Comparison of ENCODE assay signal across 1 cellular context in the genomic region with DNA sequence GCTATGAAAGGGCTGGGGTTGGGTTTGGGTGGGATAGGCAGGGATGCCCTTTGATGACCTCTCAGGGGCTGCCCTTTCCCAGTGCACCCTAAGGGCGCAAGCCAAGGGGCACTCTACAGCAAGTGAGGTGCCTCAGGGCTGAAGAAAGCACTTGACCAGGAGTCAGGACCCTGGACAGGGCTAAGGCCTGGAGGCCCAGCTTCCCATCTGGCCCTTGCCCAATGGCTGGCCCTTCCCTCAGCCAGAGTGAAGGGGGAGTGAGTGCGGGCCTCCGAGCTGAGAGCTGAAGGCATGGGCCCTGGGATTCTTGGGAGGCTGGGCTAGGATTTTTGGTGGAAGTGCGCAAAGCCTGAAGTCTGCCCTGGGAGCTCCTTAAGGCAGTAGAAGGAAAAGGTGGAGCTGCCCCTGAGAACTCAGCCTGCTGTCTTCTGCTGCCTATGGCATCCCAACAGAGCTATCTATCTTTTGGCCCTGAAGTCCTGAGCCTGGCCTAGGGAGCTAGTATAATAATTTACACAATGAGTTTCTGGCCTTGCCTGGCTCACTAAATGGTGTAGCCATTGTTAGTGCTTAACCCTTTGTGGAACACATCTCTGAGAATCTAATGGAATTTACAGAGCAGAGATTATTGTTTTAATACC.
TF ChIP-seq lines count a peak whose summit lies in the region.

No MANE protein-coding gene starts in this region.

TF ChIP-seq in WTC11, 78 proteins besides CTCF, POLR2A, EP300 and RAD21 (continued from another document and continues in another):
- TF ChIP-seq, protein P1, sequence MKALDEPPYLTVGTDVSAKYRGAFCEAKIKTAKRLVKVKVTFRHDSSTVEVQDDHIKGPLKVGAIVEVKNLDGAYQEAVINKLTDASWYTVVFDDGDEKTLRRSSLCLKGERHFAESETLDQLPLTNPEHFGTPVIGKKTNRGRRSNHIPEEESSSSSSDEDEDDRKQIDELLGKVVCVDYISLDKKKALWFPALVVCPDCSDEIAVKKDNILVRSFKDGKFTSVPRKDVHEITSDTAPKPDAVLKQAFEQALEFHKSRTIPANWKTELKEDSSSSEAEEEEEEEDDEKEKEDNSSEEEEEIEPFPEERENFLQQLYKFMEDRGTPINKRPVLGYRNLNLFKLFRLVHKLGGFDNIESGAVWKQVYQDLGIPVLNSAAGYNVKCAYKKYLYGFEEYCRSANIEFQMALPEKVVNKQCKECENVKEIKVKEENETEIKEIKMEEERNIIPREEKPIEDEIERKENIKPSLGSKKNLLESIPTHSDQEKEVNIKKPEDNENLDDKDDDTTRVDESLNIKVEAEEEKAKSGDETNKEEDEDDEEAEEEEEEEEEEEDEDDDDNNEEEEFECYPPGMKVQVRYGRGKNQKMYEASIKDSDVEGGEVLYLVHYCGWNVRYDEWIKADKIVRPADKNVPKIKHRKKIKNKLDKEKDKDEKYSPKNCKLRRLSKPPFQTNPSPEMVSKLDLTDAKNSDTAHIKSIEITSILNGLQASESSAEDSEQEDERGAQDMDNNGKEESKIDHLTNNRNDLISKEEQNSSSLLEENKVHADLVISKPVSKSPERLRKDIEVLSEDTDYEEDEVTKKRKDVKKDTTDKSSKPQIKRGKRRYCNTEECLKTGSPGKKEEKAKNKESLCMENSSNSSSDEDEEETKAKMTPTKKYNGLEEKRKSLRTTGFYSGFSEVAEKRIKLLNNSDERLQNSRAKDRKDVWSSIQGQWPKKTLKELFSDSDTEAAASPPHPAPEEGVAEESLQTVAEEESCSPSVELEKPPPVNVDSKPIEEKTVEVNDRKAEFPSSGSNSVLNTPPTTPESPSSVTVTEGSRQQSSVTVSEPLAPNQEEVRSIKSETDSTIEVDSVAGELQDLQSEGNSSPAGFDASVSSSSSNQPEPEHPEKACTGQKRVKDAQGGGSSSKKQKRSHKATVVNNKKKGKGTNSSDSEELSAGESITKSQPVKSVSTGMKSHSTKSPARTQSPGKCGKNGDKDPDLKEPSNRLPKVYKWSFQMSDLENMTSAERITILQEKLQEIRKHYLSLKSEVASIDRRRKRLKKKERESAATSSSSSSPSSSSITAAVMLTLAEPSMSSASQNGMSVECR (CRISPR knock-in tag; IDR thresholded peaks at IDR 0.05; ENCODE audit: borderline replicate concordance) = peak; percentile 83
- TF ChIP-seq, protein P2, sequence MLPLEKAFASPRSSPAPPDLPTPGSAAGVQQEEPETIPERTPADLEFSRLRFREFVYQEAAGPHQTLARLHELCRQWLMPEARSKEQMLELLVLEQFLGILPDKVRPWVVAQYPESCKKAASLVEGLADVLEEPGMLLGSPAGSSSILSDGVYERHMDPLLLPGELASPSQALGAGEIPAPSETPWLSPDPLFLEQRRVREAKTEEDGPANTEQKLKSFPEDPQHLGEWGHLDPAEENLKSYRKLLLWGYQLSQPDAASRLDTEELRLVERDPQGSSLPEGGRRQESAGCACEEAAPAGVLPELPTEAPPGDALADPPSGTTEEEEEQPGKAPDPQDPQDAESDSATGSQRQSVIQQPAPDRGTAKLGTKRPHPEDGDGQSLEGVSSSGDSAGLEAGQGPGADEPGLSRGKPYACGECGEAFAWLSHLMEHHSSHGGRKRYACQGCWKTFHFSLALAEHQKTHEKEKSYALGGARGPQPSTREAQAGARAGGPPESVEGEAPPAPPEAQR (CRISPR knock-in tag; IDR thresholded peaks at IDR 0.05) = no peak
- TF ChIP-seq, protein P3, sequence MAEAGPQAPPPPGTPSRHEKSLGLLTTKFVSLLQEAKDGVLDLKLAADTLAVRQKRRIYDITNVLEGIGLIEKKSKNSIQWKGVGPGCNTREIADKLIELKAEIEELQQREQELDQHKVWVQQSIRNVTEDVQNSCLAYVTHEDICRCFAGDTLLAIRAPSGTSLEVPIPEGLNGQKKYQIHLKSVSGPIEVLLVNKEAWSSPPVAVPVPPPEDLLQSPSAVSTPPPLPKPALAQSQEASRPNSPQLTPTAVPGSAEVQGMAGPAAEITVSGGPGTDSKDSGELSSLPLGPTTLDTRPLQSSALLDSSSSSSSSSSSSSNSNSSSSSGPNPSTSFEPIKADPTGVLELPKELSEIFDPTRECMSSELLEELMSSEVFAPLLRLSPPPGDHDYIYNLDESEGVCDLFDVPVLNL (CRISPR knock-in tag; IDR thresholded peaks at IDR 0.05; ENCODE audit: borderline replicate concordance, low read depth) = no peak
- TF ChIP-seq HMGA2 (CRISPR knock-in tag; IDR thresholded peaks at IDR 0.05) (no peak), CBFB (CRISPR knock-in tag; IDR thresholded peaks at IDR 0.05; ENCODE audit: low read depth) (0 out of 2 replicates have a peak, but pooled peaks have one; percentile 48), ZNF121 (CRISPR knock-in tag; IDR thresholded peaks at IDR 0.05) (no peak), TEAD4 (CRISPR knock-in tag; IDR thresholded peaks at IDR 0.05) (peak; percentile 83; the same call in 1 of the 2 replicates), GABPB1 (CRISPR knock-in tag; IDR thresholded peaks at IDR 0.05) (no peak), GTF2I (CRISPR knock-in tag; conservative IDR thresholded peaks at IDR 0.05) (no peak), FOXK1 (CRISPR knock-in tag; IDR thresholded peaks at IDR 0.05) (peak; percentile 68; the same call in 1 of the 2 replicates), EMX1 (CRISPR knock-in tag; IDR thresholded peaks at IDR 0.05) (no peak), SOX15 (CRISPR knock-in tag; IDR thresholded peaks at IDR 0.05) (no peak), GRHL2 (CRISPR knock-in tag; IDR thresholded peaks at IDR 0.05; ENCODE audit: insufficient replicate concordance, severe bottlenecking) (no peak), FOXJ3 (CRISPR knock-in tag; IDR thresholded peaks at IDR 0.05; ENCODE audit: borderline replicate concordance) (no peak), ESRRA (CRISPR knock-in tag; IDR thresholded peaks at IDR 0.05; ENCODE audit: borderline replicate concordance) (no peak)
- TF ChIP-seq, protein P4, sequence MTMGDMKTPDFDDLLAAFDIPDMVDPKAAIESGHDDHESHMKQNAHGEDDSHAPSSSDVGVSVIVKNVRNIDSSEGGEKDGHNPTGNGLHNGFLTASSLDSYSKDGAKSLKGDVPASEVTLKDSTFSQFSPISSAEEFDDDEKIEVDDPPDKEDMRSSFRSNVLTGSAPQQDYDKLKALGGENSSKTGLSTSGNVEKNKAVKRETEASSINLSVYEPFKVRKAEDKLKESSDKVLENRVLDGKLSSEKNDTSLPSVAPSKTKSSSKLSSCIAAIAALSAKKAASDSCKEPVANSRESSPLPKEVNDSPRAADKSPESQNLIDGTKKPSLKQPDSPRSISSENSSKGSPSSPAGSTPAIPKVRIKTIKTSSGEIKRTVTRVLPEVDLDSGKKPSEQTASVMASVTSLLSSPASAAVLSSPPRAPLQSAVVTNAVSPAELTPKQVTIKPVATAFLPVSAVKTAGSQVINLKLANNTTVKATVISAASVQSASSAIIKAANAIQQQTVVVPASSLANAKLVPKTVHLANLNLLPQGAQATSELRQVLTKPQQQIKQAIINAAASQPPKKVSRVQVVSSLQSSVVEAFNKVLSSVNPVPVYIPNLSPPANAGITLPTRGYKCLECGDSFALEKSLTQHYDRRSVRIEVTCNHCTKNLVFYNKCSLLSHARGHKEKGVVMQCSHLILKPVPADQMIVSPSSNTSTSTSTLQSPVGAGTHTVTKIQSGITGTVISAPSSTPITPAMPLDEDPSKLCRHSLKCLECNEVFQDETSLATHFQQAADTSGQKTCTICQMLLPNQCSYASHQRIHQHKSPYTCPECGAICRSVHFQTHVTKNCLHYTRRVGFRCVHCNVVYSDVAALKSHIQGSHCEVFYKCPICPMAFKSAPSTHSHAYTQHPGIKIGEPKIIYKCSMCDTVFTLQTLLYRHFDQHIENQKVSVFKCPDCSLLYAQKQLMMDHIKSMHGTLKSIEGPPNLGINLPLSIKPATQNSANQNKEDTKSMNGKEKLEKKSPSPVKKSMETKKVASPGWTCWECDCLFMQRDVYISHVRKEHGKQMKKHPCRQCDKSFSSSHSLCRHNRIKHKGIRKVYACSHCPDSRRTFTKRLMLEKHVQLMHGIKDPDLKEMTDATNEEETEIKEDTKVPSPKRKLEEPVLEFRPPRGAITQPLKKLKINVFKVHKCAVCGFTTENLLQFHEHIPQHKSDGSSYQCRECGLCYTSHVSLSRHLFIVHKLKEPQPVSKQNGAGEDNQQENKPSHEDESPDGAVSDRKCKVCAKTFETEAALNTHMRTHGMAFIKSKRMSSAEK (CRISPR knock-in tag; IDR thresholded peaks at IDR 0.05; ENCODE audit: borderline replicate concordance) = no peak
- TF ChIP-seq, protein P5, sequence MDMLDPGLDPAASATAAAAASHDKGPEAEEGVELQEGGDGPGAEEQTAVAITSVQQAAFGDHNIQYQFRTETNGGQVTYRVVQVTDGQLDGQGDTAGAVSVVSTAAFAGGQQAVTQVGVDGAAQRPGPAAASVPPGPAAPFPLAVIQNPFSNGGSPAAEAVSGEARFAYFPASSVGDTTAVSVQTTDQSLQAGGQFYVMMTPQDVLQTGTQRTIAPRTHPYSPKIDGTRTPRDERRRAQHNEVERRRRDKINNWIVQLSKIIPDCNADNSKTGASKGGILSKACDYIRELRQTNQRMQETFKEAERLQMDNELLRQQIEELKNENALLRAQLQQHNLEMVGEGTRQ (CRISPR knock-in tag; IDR thresholded peaks at IDR 0.05) = no peak
- TF ChIP-seq, protein P6, sequence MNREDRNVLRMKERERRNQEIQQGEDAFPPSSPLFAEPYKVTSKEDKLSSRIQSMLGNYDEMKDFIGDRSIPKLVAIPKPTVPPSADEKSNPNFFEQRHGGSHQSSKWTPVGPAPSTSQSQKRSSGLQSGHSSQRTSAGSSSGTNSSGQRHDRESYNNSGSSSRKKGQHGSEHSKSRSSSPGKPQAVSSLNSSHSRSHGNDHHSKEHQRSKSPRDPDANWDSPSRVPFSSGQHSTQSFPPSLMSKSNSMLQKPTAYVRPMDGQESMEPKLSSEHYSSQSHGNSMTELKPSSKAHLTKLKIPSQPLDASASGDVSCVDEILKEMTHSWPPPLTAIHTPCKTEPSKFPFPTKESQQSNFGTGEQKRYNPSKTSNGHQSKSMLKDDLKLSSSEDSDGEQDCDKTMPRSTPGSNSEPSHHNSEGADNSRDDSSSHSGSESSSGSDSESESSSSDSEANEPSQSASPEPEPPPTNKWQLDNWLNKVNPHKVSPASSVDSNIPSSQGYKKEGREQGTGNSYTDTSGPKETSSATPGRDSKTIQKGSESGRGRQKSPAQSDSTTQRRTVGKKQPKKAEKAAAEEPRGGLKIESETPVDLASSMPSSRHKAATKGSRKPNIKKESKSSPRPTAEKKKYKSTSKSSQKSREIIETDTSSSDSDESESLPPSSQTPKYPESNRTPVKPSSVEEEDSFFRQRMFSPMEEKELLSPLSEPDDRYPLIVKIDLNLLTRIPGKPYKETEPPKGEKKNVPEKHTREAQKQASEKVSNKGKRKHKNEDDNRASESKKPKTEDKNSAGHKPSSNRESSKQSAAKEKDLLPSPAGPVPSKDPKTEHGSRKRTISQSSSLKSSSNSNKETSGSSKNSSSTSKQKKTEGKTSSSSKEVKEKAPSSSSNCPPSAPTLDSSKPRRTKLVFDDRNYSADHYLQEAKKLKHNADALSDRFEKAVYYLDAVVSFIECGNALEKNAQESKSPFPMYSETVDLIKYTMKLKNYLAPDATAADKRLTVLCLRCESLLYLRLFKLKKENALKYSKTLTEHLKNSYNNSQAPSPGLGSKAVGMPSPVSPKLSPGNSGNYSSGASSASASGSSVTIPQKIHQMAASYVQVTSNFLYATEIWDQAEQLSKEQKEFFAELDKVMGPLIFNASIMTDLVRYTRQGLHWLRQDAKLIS (CRISPR knock-in tag; IDR thresholded peaks at IDR 0.05; ENCODE audit: borderline replicate concordance) = peak; percentile 71
- TF ChIP-seq, protein P7, sequence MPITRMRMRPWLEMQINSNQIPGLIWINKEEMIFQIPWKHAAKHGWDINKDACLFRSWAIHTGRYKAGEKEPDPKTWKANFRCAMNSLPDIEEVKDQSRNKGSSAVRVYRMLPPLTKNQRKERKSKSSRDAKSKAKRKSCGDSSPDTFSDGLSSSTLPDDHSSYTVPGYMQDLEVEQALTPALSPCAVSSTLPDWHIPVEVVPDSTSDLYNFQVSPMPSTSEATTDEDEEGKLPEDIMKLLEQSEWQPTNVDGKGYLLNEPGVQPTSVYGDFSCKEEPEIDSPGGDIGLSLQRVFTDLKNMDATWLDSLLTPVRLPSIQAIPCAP (CRISPR knock-in tag; IDR thresholded peaks at IDR 0.05) = no peak
- TF ChIP-seq, protein P8, sequence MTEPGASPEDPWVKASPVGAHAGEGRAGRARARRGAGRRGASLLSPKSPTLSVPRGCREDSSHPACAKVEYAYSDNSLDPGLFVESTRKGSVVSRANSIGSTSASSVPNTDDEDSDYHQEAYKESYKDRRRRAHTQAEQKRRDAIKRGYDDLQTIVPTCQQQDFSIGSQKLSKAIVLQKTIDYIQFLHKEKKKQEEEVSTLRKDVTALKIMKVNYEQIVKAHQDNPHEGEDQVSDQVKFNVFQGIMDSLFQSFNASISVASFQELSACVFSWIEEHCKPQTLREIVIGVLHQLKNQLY (CRISPR knock-in tag; IDR thresholded peaks at IDR 0.05) = no peak
- TF ChIP-seq, protein P9, sequence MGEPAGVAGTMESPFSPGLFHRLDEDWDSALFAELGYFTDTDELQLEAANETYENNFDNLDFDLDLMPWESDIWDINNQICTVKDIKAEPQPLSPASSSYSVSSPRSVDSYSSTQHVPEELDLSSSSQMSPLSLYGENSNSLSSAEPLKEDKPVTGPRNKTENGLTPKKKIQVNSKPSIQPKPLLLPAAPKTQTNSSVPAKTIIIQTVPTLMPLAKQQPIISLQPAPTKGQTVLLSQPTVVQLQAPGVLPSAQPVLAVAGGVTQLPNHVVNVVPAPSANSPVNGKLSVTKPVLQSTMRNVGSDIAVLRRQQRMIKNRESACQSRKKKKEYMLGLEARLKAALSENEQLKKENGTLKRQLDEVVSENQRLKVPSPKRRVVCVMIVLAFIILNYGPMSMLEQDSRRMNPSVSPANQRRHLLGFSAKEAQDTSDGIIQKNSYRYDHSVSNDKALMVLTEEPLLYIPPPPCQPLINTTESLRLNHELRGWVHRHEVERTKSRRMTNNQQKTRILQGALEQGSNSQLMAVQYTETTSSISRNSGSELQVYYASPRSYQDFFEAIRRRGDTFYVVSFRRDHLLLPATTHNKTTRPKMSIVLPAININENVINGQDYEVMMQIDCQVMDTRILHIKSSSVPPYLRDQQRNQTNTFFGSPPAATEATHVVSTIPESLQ (CRISPR knock-in tag; IDR thresholded peaks at IDR 0.05) = no peak
- TF ChIP-seq, protein P10, sequence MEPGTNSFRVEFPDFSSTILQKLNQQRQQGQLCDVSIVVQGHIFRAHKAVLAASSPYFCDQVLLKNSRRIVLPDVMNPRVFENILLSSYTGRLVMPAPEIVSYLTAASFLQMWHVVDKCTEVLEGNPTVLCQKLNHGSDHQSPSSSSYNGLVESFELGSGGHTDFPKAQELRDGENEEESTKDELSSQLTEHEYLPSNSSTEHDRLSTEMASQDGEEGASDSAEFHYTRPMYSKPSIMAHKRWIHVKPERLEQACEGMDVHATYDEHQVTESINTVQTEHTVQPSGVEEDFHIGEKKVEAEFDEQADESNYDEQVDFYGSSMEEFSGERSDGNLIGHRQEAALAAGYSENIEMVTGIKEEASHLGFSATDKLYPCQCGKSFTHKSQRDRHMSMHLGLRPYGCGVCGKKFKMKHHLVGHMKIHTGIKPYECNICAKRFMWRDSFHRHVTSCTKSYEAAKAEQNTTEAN (CRISPR knock-in tag; IDR thresholded peaks at IDR 0.05) = no peak
- TF ChIP-seq, protein P11, sequence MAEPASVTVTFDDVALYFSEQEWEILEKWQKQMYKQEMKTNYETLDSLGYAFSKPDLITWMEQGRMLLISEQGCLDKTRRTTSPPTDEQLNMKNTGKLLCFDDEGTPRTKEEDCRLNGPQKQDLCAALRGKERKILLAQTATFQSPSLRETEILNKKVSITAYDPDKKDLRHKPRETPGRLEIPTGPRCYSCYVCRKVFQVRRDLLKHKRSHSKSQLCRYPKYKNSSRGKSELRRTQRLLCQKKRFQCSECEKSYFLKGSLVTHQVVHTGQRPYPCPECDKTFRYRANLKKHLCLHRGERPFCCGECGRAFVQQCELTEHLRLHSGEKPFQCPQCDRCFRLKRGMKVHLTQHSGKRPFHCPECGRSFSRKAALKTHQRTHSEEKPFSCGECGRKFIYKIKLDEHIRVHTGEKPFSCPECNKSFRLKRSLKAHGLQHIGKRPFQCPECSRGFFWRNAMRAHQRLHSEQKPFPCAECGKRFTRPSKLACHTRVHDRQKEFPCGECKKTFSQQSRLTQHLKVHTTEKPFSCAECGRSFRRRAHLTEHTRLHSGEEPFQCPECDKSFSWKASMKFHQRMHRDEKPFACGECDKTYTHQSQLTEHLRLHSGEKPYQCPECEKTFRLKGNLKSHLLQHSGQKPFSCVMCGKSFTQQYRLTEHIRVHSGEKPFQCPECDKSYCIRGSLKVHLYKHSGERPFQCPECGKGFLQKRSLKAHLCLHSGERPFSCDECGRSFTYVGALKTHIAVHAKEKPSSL (CRISPR knock-in tag; conservative IDR thresholded peaks at IDR 0.05) = no peak
